In genomic region chr11:27329867-27330632, GRCh38 we compare ENCODE assay signal across 21 cellular contexts. TPM values are rescaled to one million over a fixed set of nuclear protein-coding genes. Genes with fewer than 3 reads are reported as not detected.
DNase-seq lines count a peak whose midpoint lies in the region; ATAC-seq, FAIRE-seq and TF ChIP-seq lines count a peak whose summit lies in the region.
"Had no signal": no experiment of that assay in that cellular context is flagged by ENCODE, and none has a peak within 500 bp of the region (broad histone marks: within the 10 kb centered on the region; RNA-seq: fewer than 3 reads in every experiment).

No MANE protein-coding gene starts in this region.

- peaks cover 6% of the 10 kb centered on the region for H3K9me3 Mint-ChIP-seq in astrocyte (ENCODE audit: unreplicated experiment)

- H3K27me3 Mint-ChIP-seq in astrocyte (ENCODE audit: low read depth, unreplicated experiment): no peaks in the 10 kb centered on the region
- H3K27me3 Mint-ChIP-seq: IgD-negative memory B cell had no signal

- H3K4me1 Mint-ChIP-seq in astrocyte (ENCODE audit: low read depth, unreplicated experiment): peaks cover 26% of the 10 kb centered on the region
- H3K4me1 Mint-ChIP-seq: IgD-negative memory B cell had no signal

- no peaks in the 10 kb centered on the region for H3K27me3 ChIP-seq in astrocyte (ENCODE audit: insufficient read depth, low read length)

- no peak overlapping the region for H3K27ac ChIP-seq in astrocyte (ENCODE audit: low read depth, low read length)
- H3K27ac ChIP-seq: C4-2B, GM23248 had no signal

- no peaks in the 10 kb centered on the region for H3K36me3 ChIP-seq in astrocyte (ENCODE audit: insufficient read depth, low read length)
- H3K36me3 ChIP-seq: HAP-1 had no signal

- H3K79me2 ChIP-seq in astrocyte (ENCODE audit: insufficient read depth, low read length): no peaks in the 10 kb centered on the region

- H3K4me2 ChIP-seq in astrocyte (ENCODE audit: low read length): no peak overlapping the region

- no peaks in the 10 kb centered on the region for H4K20me1 ChIP-seq in astrocyte (ENCODE audit: insufficient read depth, low read length)

- H3K4me3 ChIP-seq in astrocyte (ENCODE audit: insufficient read depth, low read depth, low read length) (no peak overlapping the region), fibroblast of villous mesenchyme (ENCODE audit: low read depth, low read length) (no peak overlapping the region)
- H3K4me3 ChIP-seq: GM23248, HAP-1 had no signal

- ATAC-seq in HG03342 (IDR thresholded peaks at IDR 0.05; ENCODE audit: unreplicated experiment) (no peak), HG03460 (IDR thresholded peaks at IDR 0.05; ENCODE audit: unreplicated experiment) (no peak)

- peaks cover 11% of the 10 kb centered on the region for H3K4me1 ChIP-seq in astrocyte (ENCODE audit: insufficient read depth, low read length)

- no peak overlapping the region for H3K9ac ChIP-seq in astrocyte (ENCODE audit: low read length)
- H3K9ac ChIP-seq: GM23248 had no signal

- no peak overlapping the region for H3K27ac Mint-ChIP-seq in astrocyte (ENCODE audit: unreplicated experiment)
- H3K27ac Mint-ChIP-seq: IgD-negative memory B cell had no signal

- TF ChIP-seq CTCF in astrocyte (IDR thresholded peaks at IDR 0.05; ENCODE audit: insufficient read depth, low read depth, low read length) (no peak), fibroblast of villous mesenchyme (IDR thresholded peaks at IDR 0.05; ENCODE audit: insufficient read depth, low read depth, low read length) (no peak)

- DNase-seq in NCI-H226 (peak; percentile 50), astrocyte (ENCODE audit: low read depth) (peak; percentile 68), fibroblast of villous mesenchyme (ENCODE audit: low read depth) (peak; percentile 19), dedifferentiated amniotic fluid mesenchymal stem cell (ENCODE audit: extremely low spot score) (no peak), T-helper 9 cell (no peak)
- DNase-seq: AML-193, DMS79, GM23248, Karpas-422, NCI-H1092 treated with DMSO at 0.1 percent for 48 hours, NCI-H146, NCI-H2081, NCI-H2171 treated with DMSO at 0.1 percent for 48 hours, RPMI8226, SIG-M5 had no signal

- no peak overlapping the region for H2AFZ ChIP-seq in astrocyte (ENCODE audit: low read depth, low read length)
- H2AFZ ChIP-seq: GM23248 had no signal

- peaks cover 2% of the 10 kb centered on the region for H3K36me3 Mint-ChIP-seq in astrocyte (ENCODE audit: low read depth, unreplicated experiment)

- FAIRE-seq in astrocyte (lab: Jason Lieb, UNC): no peak
- FAIRE-seq: HTR-8/SVneo had no signal

- no peaks in the 10 kb centered on the region for H3K9me3 ChIP-seq in astrocyte (ENCODE audit: insufficient read depth, low read depth, low read length)
- H3K9me3 ChIP-seq: HAP-1 had no signal

- no peak overlapping the region for H3K4me3 Mint-ChIP-seq in astrocyte (ENCODE audit: unreplicated experiment)
- H3K4me3 Mint-ChIP-seq: IgD-negative memory B cell had no signal

RNA-seq across cellular contexts. Expression of gene CCDC34, which starts 33.0 kb away (rescaled TPM):
- total RNA-seq in astrocyte (11.7 and 12.8 TPM in 2 replicates), fibroblast of villous mesenchyme (3.2 and 3.5 TPM in 2 replicates)

Comparison
In these comparisons a context has a peak if more than half of its experiments do, and no peak if none do; other contexts are left out.
1. DNase-seq: peak in NCI-H226 (single experiment), astrocyte (single experiment) and fibroblast of villous mesenchyme (single experiment); none in dedifferentiated amniotic fluid mesenchymal stem cell (single experiment) and T-helper 9 cell (single experiment).